In genomic region chr17:50863221-50863843, GRCh38 we compare ENCODE assay signal across 8 cellular contexts. TPM values are rescaled to one million over a fixed set of nuclear protein-coding genes. Genes with fewer than 3 reads are reported as not detected.
A peak's percentile ranks its signal among the peaks of the same experiment; 100 is the strongest.
DNase-seq lines count a peak whose midpoint lies in the region; ATAC-seq and TF ChIP-seq lines count a peak whose summit lies in the region.

No MANE protein-coding gene starts in this region.

- 0 out of 2 replicates have a peak overlapping the region, but pooled peaks have one; percentile 16 for H3K4me3 ChIP-seq in HUES6 (ENCODE audit: low read depth, low read length)
- peak overlapping the region; percentile 94 for H3K4me3 ChIP-seq in fibroblast of villous mesenchyme (ENCODE audit: low read depth, low read length)
- H3K4me3 ChIP-seq in trophoblast cell (ENCODE audit: low read depth, low read length), result no peak overlapping the region

- peak; percentile 66 for TF ChIP-seq CTCF in fibroblast of villous mesenchyme (IDR thresholded peaks at IDR 0.05; ENCODE audit: insufficient read depth, low read depth, low read length)

- DNase-seq in COLO668 (lab: John Stamatoyannopoulos, UW; ENCODE audit: unreplicated experiment) (peak; percentile 30), fibroblast of villous mesenchyme (ENCODE audit: low read depth) (peak; percentile 44), trophoblast cell (peak; percentile 10 to 33)
- peak; percentile 58 for DNase-seq in activated CD4-positive, alpha-beta memory T cell treated with anti-CD3 and anti-CD28 coated beads, Interleukin-2, amount 10 ng/mL, durations not matched to agents 7 days and 5 days

- no peak overlapping the region for H3K23ac ChIP-seq in trophoblast cell (ENCODE audit: low read length)

- no peak overlapping the region for H3K14ac ChIP-seq in trophoblast cell (ENCODE audit: low read length)

- no peak overlapping the region for H2BK12ac ChIP-seq in trophoblast cell (ENCODE audit: low read length)

- no peak overlapping the region for H4K12ac ChIP-seq in trophoblast cell (ENCODE audit: low read depth, low read length)

- H3K27me3 ChIP-seq in HUES6 (ENCODE audit: control insufficient read depth, insufficient read depth, low read length) (no peaks in the 10 kb centered on the region), trophoblast cell (ENCODE audit: insufficient read depth, low read length) (no peaks in the 10 kb centered on the region)

- H3K4me1 ChIP-seq in HUES6 (ENCODE audit: control insufficient read depth, insufficient read depth, low read length) (0 out of 2 replicates have a peak, but pooled peaks cover 6% of the 10 kb centered on the region), trophoblast cell (ENCODE audit: control insufficient read depth in 1 of 2, insufficient read depth in 2 of 2, low read length in 2 of 2) (no peaks in the 10 kb centered on the region)

- H4K91ac ChIP-seq in trophoblast cell (ENCODE audit: low read depth, low read length), result no peak overlapping the region

- H3K27ac Mint-ChIP-seq in activated CD4-positive, alpha-beta memory T cell treated with anti-CD3 and anti-CD28 coated beads, Interleukin-2, amount 10 ng/mL, durations not matched to agents 7 days and 5 days, result no peak overlapping the region

- no peak overlapping the region for H3K27ac ChIP-seq in HUES6 (ENCODE audit: low read depth, low read length)
- H3K27ac ChIP-seq in trophoblast cell (ENCODE audit: low read depth, low read length), result no peak overlapping the region

- no peak overlapping the region for H3K18ac ChIP-seq in trophoblast cell (ENCODE audit: low read length)

- H3K79me1 ChIP-seq in trophoblast cell (ENCODE audit: low read length), result peaks cover 17% of the 10 kb centered on the region

- H3K4me1 Mint-ChIP-seq in activated CD4-positive, alpha-beta memory T cell treated with anti-CD3 and anti-CD28 coated beads, Interleukin-2, amount 10 ng/mL, durations not matched to agents 7 days and 5 days, result peaks cover 31% of the 10 kb centered on the region

- no peak overlapping the region for H3K4ac ChIP-seq in trophoblast cell (ENCODE audit: low read depth, low read length)

- no peak overlapping the region for H3K4me2 ChIP-seq in trophoblast cell (ENCODE audit: low read length)

- peaks cover 18% of the 10 kb centered on the region for H3K36me3 ChIP-seq in HUES6 (ENCODE audit: control insufficient read depth, insufficient read depth, low read length)
- H3K36me3 ChIP-seq in trophoblast cell (ENCODE audit: control insufficient read depth in 1 of 2, insufficient read depth in 2 of 2, low read length in 2 of 2), result peaks cover 4 to 6% of the 10 kb centered on the region in 2 experiments

- no peak overlapping the region for H2BK120ac ChIP-seq in trophoblast cell (ENCODE audit: insufficient read depth, low read length, poor library complexity)

- WGBS in trophoblast cell (ENCODE audit: extremely low coverage, insufficient coverage, insufficient read length), result no CpG with 5 or more reads among the region's 11 CpGs

- peak overlapping the region; percentile 97 for H3K4me3 Mint-ChIP-seq in activated CD4-positive, alpha-beta memory T cell treated with anti-CD3 and anti-CD28 coated beads, Interleukin-2, amount 10 ng/mL, durations not matched to agents 7 days and 5 days

- CTCF ChIA-PET in activated CD4-positive, alpha-beta memory T cell treated with anti-CD3 and anti-CD28 coated beads, Interleukin-2, amount 10 ng/mL, durations not matched to agents 7 days and 5 days (lab: Charles Lee), result interaction anchor here (0.6 to 3.1 kb wide), 13 partner anchors 11 to 316 kb away, joined by 3 to 36 read pairs (median 5); partner anchors contain the start of genes NME1 and SPATA20

- H3K9ac ChIP-seq in HUES6 (ENCODE audit: low read length) (no peak overlapping the region), trophoblast cell (ENCODE audit: low read length) (no peak overlapping the region)

- H3K9me3 Mint-ChIP-seq in activated CD4-positive, alpha-beta memory T cell treated with anti-CD3 and anti-CD28 coated beads, Interleukin-2, amount 10 ng/mL, durations not matched to agents 7 days and 5 days, result no peaks in the 10 kb centered on the region

- H2AFZ ChIP-seq in trophoblast cell (ENCODE audit: insufficient read depth, low read length, poor library complexity), result no peak overlapping the region

- no peak overlapping the region for H2BK5ac ChIP-seq in trophoblast cell (ENCODE audit: low read depth, low read length, poor library complexity)

- H4K8ac ChIP-seq in trophoblast cell (ENCODE audit: low read depth, low read length), result no peak overlapping the region

- H2AK5ac ChIP-seq in trophoblast cell (ENCODE audit: low read length), result no peak overlapping the region

- no peaks in the 10 kb centered on the region for H3K27me3 Mint-ChIP-seq in activated CD4-positive, alpha-beta memory T cell treated with anti-CD3 and anti-CD28 coated beads, Interleukin-2, amount 10 ng/mL, durations not matched to agents 7 days and 5 days

- POLR2A ChIA-PET in activated CD4-positive, alpha-beta memory T cell treated with anti-CD3 and anti-CD28 coated beads, Interleukin-2, amount 10 ng/mL, durations not matched to agents 7 days and 5 days (lab: Charles Lee), result interaction anchor here (2.0 to 10.8 kb wide), 5 partner anchors 9 to 85 kb away, joined by 7 to 457 read pairs (median 144); no protein-coding TSS in a partner anchor

- ATAC-seq in HG03469 (IDR thresholded peaks at IDR 0.05; ENCODE audit: unreplicated experiment) (no peak), HG03460 (IDR thresholded peaks at IDR 0.05; ENCODE audit: unreplicated experiment) (no peak), GM18498 (IDR thresholded peaks at IDR 0.05; ENCODE audit: unreplicated experiment) (no peak)

- H3K9me3 ChIP-seq in HUES6 (ENCODE audit: control insufficient read depth, insufficient read depth, low read depth, low read length), result no peaks in the 10 kb centered on the region
- H3K9me3 ChIP-seq in trophoblast cell (ENCODE audit: insufficient read depth, low read depth, low read length), result no peaks in the 10 kb centered on the region

- H3K36me3 Mint-ChIP-seq in activated CD4-positive, alpha-beta memory T cell treated with anti-CD3 and anti-CD28 coated beads, Interleukin-2, amount 10 ng/mL, durations not matched to agents 7 days and 5 days (ENCODE audit: low read depth), result peaks cover 45% of the 10 kb centered on the region

- peaks cover 10% of the 10 kb centered on the region for H3K79me2 ChIP-seq in trophoblast cell (ENCODE audit: control insufficient read depth, insufficient read depth, low read length, poor library complexity)

RNA-seq across cellular contexts. Expression of gene TOB1, which starts 2.8 kb away (rescaled TPM):
- total RNA-seq in activated CD4-positive, alpha-beta memory T cell treated with anti-CD3 and anti-CD28 coated beads, Interleukin-2, amount 10 ng/mL, durations not matched to agents 7 days and 5 days, result 100 to 1,000 TPM; 121 to 124 TPM
- 13.5 and 18.6 TPM in 2 replicates for total RNA-seq in fibroblast of villous mesenchyme
- polyA plus RNA-seq in trophoblast cell (2013), result 25.0 and 26.0 TPM in 2 replicates

RNA-seq across cellular contexts. Expression of gene WFIKKN2, which starts 27.9 kb away (rescaled TPM):
- not detected for total RNA-seq in activated CD4-positive, alpha-beta memory T cell treated with anti-CD3 and anti-CD28 coated beads, Interleukin-2, amount 10 ng/mL, durations not matched to agents 7 days and 5 days
- under 0.01 TPM in 2 replicates for total RNA-seq in fibroblast of villous mesenchyme
- not detected in 2 replicates for polyA plus RNA-seq in trophoblast cell (2013)
